3 cellular contexts compared by ENCODE assay signal in genomic region chr1:78967091-78967490, GRCh38. TPM values are rescaled to one million over a fixed set of nuclear protein-coding genes. Genes with fewer than 3 reads are reported as not detected.
"Had no signal": no experiment of that assay in that cellular context is flagged by ENCODE, and none has a peak within 500 bp of the region (broad histone marks: within the 10 kb centered on the region; RNA-seq: fewer than 3 reads in every experiment).

No MANE protein-coding gene starts in this region.

RNA-seq across cellular contexts. Expression of gene ADGRL4, which starts 39.4 kb away (rescaled TPM):
- total RNA-seq: M059J, PC-3, SJSA1 had no signal
